19 cellular contexts compared by ENCODE assay signal in genomic region chr15:26439681-26440080, GRCh38.
DNase-seq lines count a peak whose midpoint lies in the region; ATAC-seq and TF ChIP-seq lines count a peak whose summit lies in the region.
"Had no signal": no experiment of that assay in that cellular context is flagged by ENCODE, and none has a peak within 500 bp of the region (broad histone marks: within the 10 kb centered on the region; RNA-seq: fewer than 3 reads in every experiment).

No MANE protein-coding gene starts in this region.

- TF ChIP-seq CTCF in left ventricle myocardium inferior (IDR thresholded peaks at IDR 0.05; ENCODE audit: borderline replicate concordance) (no peak), right atrium auricular region (IDR thresholded peaks at IDR 0.05) (no peak)

- peak; percentile 40 for ATAC-seq in Right ventricle myocardium superior (ENCODE audit: poor library complexity)
- ATAC-seq: A549; CD8-positive, alpha-beta T cell; GM12878 had no signal

- intact Hi-C loops in Right ventricle myocardium superior (cut with DNase I) (no loop called here), cardiac septum (cut with DNase I) (no loop called here), left ventricle myocardium inferior (cut with micrococcal nuclease) (loop anchor here (10.0 kb wide), 1 partner anchor 65 kb away; no protein-coding TSS in a partner anchor)

- no peak overlapping the region for H3K4me3 ChIP-seq in left ventricle myocardium inferior
- H3K4me3 ChIP-seq in right atrium auricular region, result no peak overlapping the region
- H3K4me3 ChIP-seq in H7 (ENCODE audit: insufficient read depth, low read depth, low read length), result no peak overlapping the region
- H3K4me3 ChIP-seq: A549; BLaER1 treated with 17β-estradiol and CSF1 and Interleukin-3, amounts not matched to agents 10 nM and 100 nM; GM12878 had no signal

- H3K36me3 ChIP-seq in left ventricle myocardium inferior (no peaks in the 10 kb centered on the region), right atrium auricular region (no peaks in the 10 kb centered on the region), H7 (replicated peaks; ENCODE audit: control insufficient read depth, insufficient read depth, low read length) (no peaks in the 10 kb centered on the region)
- H3K36me3 ChIP-seq: BLaER1 treated with 17β-estradiol and CSF1 and Interleukin-3, amounts not matched to agents 10 nM and 100 nM had no signal

- peaks cover 40% of the 10 kb centered on the region for H3K4me1 ChIP-seq in left ventricle myocardium inferior
- peaks cover 3 to 13% of the 10 kb centered on the region in 2 donors for H3K4me1 ChIP-seq in right atrium auricular region
- H3K4me1 ChIP-seq: A549; BLaER1 treated with 17β-estradiol and CSF1 and Interleukin-3, amounts not matched to agents 10 nM and 100 nM; Caco-2 had no signal

- DNase-seq in Right ventricle myocardium superior (no peak), cardiac septum (ENCODE audit: low spot score) (no peak), left ventricle myocardium inferior (no peak), right atrium auricular region (ENCODE audit: low spot score) (no peak), DMS79 (lab: John Stamatoyannopoulos, UW) (no peak), H7 (no peak)
- DNase-seq: AML-193; Caco-2; Calu3; CD4-positive, alpha-beta T cell; CD8-positive, alpha-beta T cell; DND-41; EL; GDM1 had no signal

- H3K27me3 ChIP-seq in left ventricle myocardium inferior (ENCODE audit: low read depth) (no peaks in the 10 kb centered on the region), right atrium auricular region (no peaks in the 10 kb centered on the region), H7 (ENCODE audit: control insufficient read depth, insufficient read depth, low read length) (no peaks in the 10 kb centered on the region)
- H3K27me3 ChIP-seq: BLaER1 treated with 17β-estradiol and CSF1 and Interleukin-3, amounts not matched to agents 10 nM and 100 nM had no signal

- H3K9me3 ChIP-seq in left ventricle myocardium inferior (replicated peaks), result no peaks in the 10 kb centered on the region
- no peaks in the 10 kb centered on the region for H3K9me3 ChIP-seq in right atrium auricular region
- H3K9me3 ChIP-seq: A549 had no signal

- H3K27ac ChIP-seq in left ventricle myocardium inferior (replicated peaks) (peak overlapping the region; percentile 16), right atrium auricular region (peak overlapping the region; percentile 80 to 91)
- H3K27ac ChIP-seq: 22Rv1; A549; BLaER1 treated with 17β-estradiol and CSF1 and Interleukin-3, amounts not matched to agents 10 nM and 100 nM; C4-2B had no signal
